Comparison of ENCODE assay signal across 2 cellular contexts in the genomic region with DNA sequence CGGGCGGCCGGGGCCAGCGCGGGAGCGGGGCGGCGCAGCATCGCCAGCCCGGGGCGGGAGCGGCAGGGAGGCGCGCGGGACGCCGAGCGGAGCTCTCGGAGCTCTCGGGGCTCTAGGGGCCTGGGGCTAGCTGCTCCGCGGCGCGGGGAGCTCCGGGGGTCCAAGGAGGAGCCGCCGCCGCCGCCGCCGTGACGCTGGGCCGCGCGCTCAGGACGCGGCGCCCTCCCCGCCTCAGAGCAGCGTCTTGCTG.
TF ChIP-seq lines count a peak whose summit lies in the region.

No MANE protein-coding gene starts in this region.

TF ChIP-seq in GM23338, 12 proteins besides CTCF, POLR2A, EP300 and RAD21:
- TF ChIP-seq, protein P1, sequence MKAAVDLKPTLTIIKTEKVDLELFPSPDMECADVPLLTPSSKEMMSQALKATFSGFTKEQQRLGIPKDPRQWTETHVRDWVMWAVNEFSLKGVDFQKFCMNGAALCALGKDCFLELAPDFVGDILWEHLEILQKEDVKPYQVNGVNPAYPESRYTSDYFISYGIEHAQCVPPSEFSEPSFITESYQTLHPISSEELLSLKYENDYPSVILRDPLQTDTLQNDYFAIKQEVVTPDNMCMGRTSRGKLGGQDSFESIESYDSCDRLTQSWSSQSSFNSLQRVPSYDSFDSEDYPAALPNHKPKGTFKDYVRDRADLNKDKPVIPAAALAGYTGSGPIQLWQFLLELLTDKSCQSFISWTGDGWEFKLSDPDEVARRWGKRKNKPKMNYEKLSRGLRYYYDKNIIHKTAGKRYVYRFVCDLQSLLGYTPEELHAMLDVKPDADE (IDR thresholded peaks at IDR 0.05), result no peak
- TF ChIP-seq EZH2 (IDR thresholded peaks at IDR 0.05; ENCODE audit: low read depth, unreplicated experiment), result no peak

TF ChIP-seq in SK-N-SH, 30 proteins besides CTCF, POLR2A, EP300 and RAD21 (continued from another document):
- TF ChIP-seq, protein P2, sequence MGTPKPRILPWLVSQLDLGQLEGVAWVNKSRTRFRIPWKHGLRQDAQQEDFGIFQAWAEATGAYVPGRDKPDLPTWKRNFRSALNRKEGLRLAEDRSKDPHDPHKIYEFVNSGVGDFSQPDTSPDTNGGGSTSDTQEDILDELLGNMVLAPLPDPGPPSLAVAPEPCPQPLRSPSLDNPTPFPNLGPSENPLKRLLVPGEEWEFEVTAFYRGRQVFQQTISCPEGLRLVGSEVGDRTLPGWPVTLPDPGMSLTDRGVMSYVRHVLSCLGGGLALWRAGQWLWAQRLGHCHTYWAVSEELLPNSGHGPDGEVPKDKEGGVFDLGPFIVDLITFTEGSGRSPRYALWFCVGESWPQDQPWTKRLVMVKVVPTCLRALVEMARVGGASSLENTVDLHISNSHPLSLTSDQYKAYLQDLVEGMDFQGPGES (IDR thresholded peaks at IDR 0.05; ENCODE audit: low read depth, low read length), result no peak
- TF ChIP-seq YY1 (IDR thresholded peaks at IDR 0.05; ENCODE audit: low read depth) (no peak), CHD2 (IDR thresholded peaks at IDR 0.05; ENCODE audit: low read length, partially characterized antibody) (no peak)
- TF ChIP-seq, protein P3, sequence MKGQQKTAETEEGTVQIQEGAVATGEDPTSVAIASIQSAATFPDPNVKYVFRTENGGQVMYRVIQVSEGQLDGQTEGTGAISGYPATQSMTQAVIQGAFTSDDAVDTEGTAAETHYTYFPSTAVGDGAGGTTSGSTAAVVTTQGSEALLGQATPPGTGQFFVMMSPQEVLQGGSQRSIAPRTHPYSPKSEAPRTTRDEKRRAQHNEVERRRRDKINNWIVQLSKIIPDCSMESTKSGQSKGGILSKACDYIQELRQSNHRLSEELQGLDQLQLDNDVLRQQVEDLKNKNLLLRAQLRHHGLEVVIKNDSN (IDR thresholded peaks at IDR 0.05; ENCODE audit: borderline replicate concordance, low read depth), result no peak
